In genomic region chr3:112644453-112644852, GRCh38 we compare ENCODE assay signal across 21 cellular contexts. TPM values are rescaled to one million over a fixed set of nuclear protein-coding genes. Genes with fewer than 3 reads are reported as not detected.
DNase-seq lines count a peak whose midpoint lies in the region; ATAC-seq and TF ChIP-seq lines count a peak whose summit lies in the region.
"Had no signal": no experiment of that assay in that cellular context is flagged by ENCODE, and none has a peak within 500 bp of the region (broad histone marks: within the 10 kb centered on the region; RNA-seq: fewer than 3 reads in every experiment).

No MANE protein-coding gene starts in this region.

- no peak overlapping the region for H3K9ac ChIP-seq in neuronal stem cell (ENCODE audit: low read depth, low read length, poor library complexity)
- H3K9ac ChIP-seq: BLaER1 treated with 17β-estradiol and CSF1 and Interleukin-3, amounts not matched to agents 10 nM and 100 nM had no signal

- peaks cover 3% of the 10 kb centered on the region; the same call in 1 of the 2 replicates for H3K9me2 ChIP-seq in GM23338 (ENCODE audit: insufficient read depth)

- H4K20me1 ChIP-seq in GM23338 (replicated peaks; ENCODE audit: insufficient read depth) = no peaks in the 10 kb centered on the region
- H4K20me1 ChIP-seq: BLaER1 treated with 17β-estradiol and CSF1 and Interleukin-3, amounts not matched to agents 10 nM and 100 nM had no signal

- H3K9me3 ChIP-seq in neuronal stem cell (replicated peaks in 1 of 2; ENCODE audit: control insufficient read depth in 2 of 2, insufficient read depth in 1 of 2, low read depth in 1 of 2, low read length in 2 of 2) = peaks cover 0 to under 1% of the 10 kb centered on the region in 2 donors
- H3K9me3 ChIP-seq: BLaER1 treated with 17β-estradiol and CSF1 and Interleukin-3, amounts not matched to agents 10 nM and 100 nM; Peyer's patch; SJCRH30 had no signal

- H2BK15ac ChIP-seq in neuronal stem cell (ENCODE audit: low read length) = no peak overlapping the region

- H3K27ac Mint-ChIP-seq in GM23338 (no peak overlapping the region), chondrocyte (ENCODE audit: unreplicated experiment) (peak overlapping the region; percentile 7)
- no peak overlapping the region for H3K27ac Mint-ChIP-seq in activated CD4-positive, alpha-beta T cell treated with anti-CD3 and anti-CD28 coated beads for 36 hours
- H3K27ac Mint-ChIP-seq: CD8-positive, alpha-beta T cell had no signal

- H3K79me1 ChIP-seq in neuronal stem cell (ENCODE audit: low read depth, low read length) = no peaks in the 10 kb centered on the region

- peaks cover 23% of the 10 kb centered on the region for H3K4me1 Mint-ChIP-seq in GM23338
- peaks cover 43% of the 10 kb centered on the region for H3K4me1 Mint-ChIP-seq in chondrocyte (ENCODE audit: low read depth)
- H3K4me1 Mint-ChIP-seq in activated CD4-positive, alpha-beta T cell treated with anti-CD3 and anti-CD28 coated beads for 36 hours = peaks cover 23% of the 10 kb centered on the region

- H3K18ac ChIP-seq in neuronal stem cell (ENCODE audit: low read length) = peak overlapping the region; percentile 6

- H3K27me3 ChIP-seq in GM23338 (ENCODE audit: insufficient read depth) = no peaks in the 10 kb centered on the region
- no peaks in the 10 kb centered on the region for H3K27me3 ChIP-seq in neuronal stem cell (ENCODE audit: control insufficient read depth in 3 of 3, insufficient read depth in 3 of 3, low read depth in 1 of 3, low read length in 3 of 3)
- H3K27me3 ChIP-seq: Peyer's patch, SJCRH30 had no signal

- H3K27me3 Mint-ChIP-seq in GM23338 (ENCODE audit: insufficient read depth, low read depth, poor library complexity) (no peaks in the 10 kb centered on the region), chondrocyte (ENCODE audit: low read depth) (no peaks in the 10 kb centered on the region)
- H3K27me3 Mint-ChIP-seq in activated CD4-positive, alpha-beta T cell treated with anti-CD3 and anti-CD28 coated beads for 36 hours = peaks cover 4% of the 10 kb centered on the region

- H3K4me2 ChIP-seq in GM23338 (no peak overlapping the region), neuronal stem cell (ENCODE audit: insufficient read depth, low read length, poor library complexity, severe bottlenecking) (no peak overlapping the region)
- H3K4me2 ChIP-seq: BLaER1 treated with 17β-estradiol and CSF1 and Interleukin-3, amounts not matched to agents 10 nM and 100 nM had no signal

- no peak overlapping the region for H4K91ac ChIP-seq in neuronal stem cell (ENCODE audit: low read depth, low read length, poor library complexity)

- POLR2A ChIA-PET in activated CD4-positive, alpha-beta T cell treated with anti-CD3 and anti-CD28 coated beads for 36 hours (lab: Charles Lee) = interaction anchor here (0.6 kb wide), 2 partner anchors 70 to 361 kb away, joined by 3 to 5 read pairs; no protein-coding TSS in a partner anchor

- H3K4me3 Mint-ChIP-seq in GM23338 = no peak overlapping the region
- no peak overlapping the region for H3K4me3 Mint-ChIP-seq in chondrocyte (ENCODE audit: unreplicated experiment)
- no peak overlapping the region for H3K4me3 Mint-ChIP-seq in activated CD4-positive, alpha-beta T cell treated with anti-CD3 and anti-CD28 coated beads for 36 hours
- H3K4me3 Mint-ChIP-seq: CD8-positive, alpha-beta T cell had no signal

- H2AK5ac ChIP-seq in neuronal stem cell (ENCODE audit: low read depth, low read length) = no peak overlapping the region

- H3K9me3 Mint-ChIP-seq in GM23338 (no peaks in the 10 kb centered on the region), chondrocyte (ENCODE audit: low read depth) (no peaks in the 10 kb centered on the region)
- no peaks in the 10 kb centered on the region for H3K9me3 Mint-ChIP-seq in activated CD4-positive, alpha-beta T cell treated with anti-CD3 and anti-CD28 coated beads for 36 hours (ENCODE audit: low read depth)
- H3K9me3 Mint-ChIP-seq: CD8-positive, alpha-beta T cell had no signal

- peak overlapping the region; percentile 2 for H2BK12ac ChIP-seq in neuronal stem cell (ENCODE audit: low read length)

- H3K4ac ChIP-seq in neuronal stem cell (ENCODE audit: low read length) = no peak overlapping the region

- H3K14ac ChIP-seq in neuronal stem cell (ENCODE audit: low read length) = no peak overlapping the region

- ATAC-seq in GM23338 (no peak), GM21515 (IDR thresholded peaks at IDR 0.05; ENCODE audit: unreplicated experiment) (no peak)
- ATAC-seq in activated CD4-positive, alpha-beta T cell treated with anti-CD3 and anti-CD28 coated beads for 36 hours = no peak

- no CpG with 5 or more reads among the region's 4 CpGs for WGBS in neuronal stem cell (ENCODE audit: extremely low coverage in 2 of 2, insufficient read length in 2 of 2, insufficient replicate concordance in 1 of 2), 2 donors

- peak in 1 of 2 experiments; percentile 8; a peak in 1 of 4 replicates for TF ChIP-seq CTCF in GM23338 (conservative IDR thresholded peaks at IDR 0.05; ENCODE audit: low read depth in 2 of 2)
- TF ChIP-seq CTCF in chondrocyte (IDR thresholded peaks at IDR 0.05) = no peak

- no peak overlapping the region for H3K27ac ChIP-seq in GM23338 (ENCODE audit: low read depth)
- H3K27ac ChIP-seq in neuronal stem cell (replicated peaks; ENCODE audit: low read length) = no peak overlapping the region
- H3K27ac ChIP-seq: 22Rv1; BLaER1 treated with 17β-estradiol and CSF1 and Interleukin-3, amounts not matched to agents 10 nM and 100 nM; Peyer's patch; SJCRH30 had no signal

- intact Hi-C loops in activated CD4-positive, alpha-beta T cell treated with anti-CD3 and anti-CD28 coated beads for 36 hours (cut with DNase I, micrococcal nuclease) = no loop called here

- CTCF ChIA-PET in activated CD4-positive, alpha-beta T cell treated with anti-CD3 and anti-CD28 coated beads for 36 hours (lab: Charles Lee) = interaction anchor here (0.6 to 5.2 kb wide), 6 partner anchors 10 to 346 kb away, joined by 3 to 46 read pairs (median 15); partner anchors contain the start of gene GTPBP8

- H2AFZ ChIP-seq in GM23338 (no peak overlapping the region; the same call in 1 of the 2 replicates), neuronal stem cell (ENCODE audit: low read length) (peak overlapping the region; percentile 36)

- H3K36me3 Mint-ChIP-seq in GM23338 (ENCODE audit: low read depth) (no peaks in the 10 kb centered on the region), chondrocyte (ENCODE audit: low read depth) (no peaks in the 10 kb centered on the region)
- no peaks in the 10 kb centered on the region for H3K36me3 Mint-ChIP-seq in activated CD4-positive, alpha-beta T cell treated with anti-CD3 and anti-CD28 coated beads for 36 hours (ENCODE audit: low read depth)
- H3K36me3 Mint-ChIP-seq: CD8-positive, alpha-beta T cell had no signal

- no peaks in the 10 kb centered on the region for H3K79me2 ChIP-seq in GM23338 (replicated peaks; ENCODE audit: insufficient read depth)

- DNase-seq in DMS53 (lab: John Stamatoyannopoulos, UW) (peak; percentile 25), DMS53 treated with DMSO at 0.1 percent for 48 hours (lab: John Stamatoyannopoulos, UW; ENCODE audit: unreplicated experiment) (no peak), GM23338 (ENCODE audit: low spot score) (peak; percentile 22), chondrocyte (ENCODE audit: low spot score) (no peak), neuronal stem cell (ENCODE audit: low spot score) (no peak), NCI-H2029 treated with DMSO at 0.1 percent for 48 hours (lab: John Stamatoyannopoulos, UW) (no peak)
- DNase-seq in activated CD4-positive, alpha-beta T cell treated with anti-CD3 and anti-CD28 coated beads for 36 hours = no peak
- DNase-seq: CD8-positive, alpha-beta T cell; GDM1; KBM-7; MM.1S; NCI-H1048; NCI-H1436; NCI-H187 treated with DMSO at 0.1 percent for 48 hours; NCI-H510A; NCI-H748 treated with DMSO at 0.1 percent for 48 hours; Peyer's patch; SJCRH30 had no signal

- no peak overlapping the region for H4K8ac ChIP-seq in neuronal stem cell (ENCODE audit: low read depth, low read length)

- no peaks in the 10 kb centered on the region for H3F3A ChIP-seq in GM23338 (replicated peaks; ENCODE audit: low read depth)

- no peaks in the 10 kb centered on the region for H3K36me3 ChIP-seq in GM23338 (ENCODE audit: insufficient read depth)
- H3K36me3 ChIP-seq in neuronal stem cell (replicated peaks in 1 of 2; ENCODE audit: control insufficient read depth in 2 of 2, insufficient read depth in 2 of 2, low read length in 2 of 2) = peaks cover 0 to under 1% of the 10 kb centered on the region in 2 donors
- H3K36me3 ChIP-seq: BLaER1 treated with 17β-estradiol and CSF1 and Interleukin-3, amounts not matched to agents 10 nM and 100 nM; Peyer's patch; SJCRH30 had no signal

- H2BK120ac ChIP-seq in neuronal stem cell (ENCODE audit: low read depth, low read length) = no peak overlapping the region

- H3K4me1 ChIP-seq in GM23338 (ENCODE audit: insufficient read depth) (peaks cover 56% of the 10 kb centered on the region), neuronal stem cell (ENCODE audit: control insufficient read depth in 2 of 2, insufficient read depth in 1 of 2, low read depth in 1 of 2, low read length in 2 of 2) (peaks cover 16 to 22% of the 10 kb centered on the region in 2 donors)

- H2BK5ac ChIP-seq in neuronal stem cell (ENCODE audit: low read length) = no peak overlapping the region

- H3K4me3 ChIP-seq in GM23338 (no peak overlapping the region), neuronal stem cell (ENCODE audit: low read length in 2 of 2) (peak overlapping the region in 1 of 2 donors; percentile 23)
- H3K4me3 ChIP-seq: BLaER1 treated with 17β-estradiol and CSF1 and Interleukin-3, amounts not matched to agents 10 nM and 100 nM; Peyer's patch; SJCRH30 had no signal

- H3K23ac ChIP-seq in neuronal stem cell (ENCODE audit: low read depth, low read length, poor library complexity) = no peak overlapping the region

TF ChIP-seq in GM23338, 12 proteins besides CTCF, POLR2A, EP300 and RAD21 (continues in another document):
- TF ChIP-seq ZNF114 (CRISPR knock-in tag; IDR thresholded peaks at IDR 0.05) = no peak

RNA-seq across cellular contexts. Expression of gene CCDC80, which starts 3.5 kb away (rescaled TPM):
- total RNA-seq in GM23338 (2014; rRNA removed; shearing (Covaris generic)) = 5.4 and 8.1 TPM in 2 replicates
- 6.0 and 6.7 TPM in 2 replicates for polyA plus RNA-seq in GM23338 (2016; fragmentation: Nextera tagmentation; extraction: Ambion mirVana)
- total RNA-seq in chondrocyte = 1,151 to 1,607 TPM (median 1,574 TPM) in 3 replicates
- polyA plus RNA-seq in neuronal stem cell (2013, experiment 1 of 2) = 10.8 TPM
- 10.7 TPM for polyA plus RNA-seq in neuronal stem cell (2013, experiment 2 of 2)
- total RNA-seq in activated CD4-positive, alpha-beta T cell treated with anti-CD3 and anti-CD28 coated beads for 36 hours = not detected
- total RNA-seq: CD8-positive, alpha-beta T cell had no signal

Comparison
In these comparisons a context has a peak if more than half of its experiments do, and no peak if none do; other contexts are left out.
1. DNase-seq: peak in DMS53 (single experiment) and GM23338 (single experiment); none in DMS53 treated with DMSO at 0.1 percent for 48 hours (single experiment), chondrocyte (single experiment), neuronal stem cell (single experiment), activated CD4-positive, alpha-beta T cell treated with anti-CD3 and anti-CD28 coated beads for 36 hours (single experiment) and NCI-H2029 treated with DMSO at 0.1 percent for 48 hours (single experiment).
2. RNA of gene CCDC80, which starts 3.5 kb away (total RNA-seq): 1,151 to 1,607 TPM in chondrocyte; 5.4 to 8.1 TPM in GM23338 and not detected in activated CD4-positive, alpha-beta T cell treated with anti-CD3 and anti-CD28 coated beads for 36 hours; every median in the first group is over 100 times any median in the second.